27 cellular contexts compared by ENCODE assay signal in genomic region chr6:160851031-160851430, GRCh38.
DNase-seq lines count a peak whose midpoint lies in the region; TF ChIP-seq lines count a peak whose summit lies in the region.
"Had no signal": no experiment of that assay in that cellular context is flagged by ENCODE, and none has a peak within 500 bp of the region (broad histone marks: within the 10 kb centered on the region; RNA-seq: fewer than 3 reads in every experiment).

No MANE protein-coding gene starts in this region.

- CTCF ChIA-PET in HEK293 (lab: Yijun Ruan, JAX) = no interaction called here

- TF ChIP-seq CTCF in HEK293 (tag by site-specific recombination; IDR thresholded peaks at IDR 0.05) = no peak

- no peaks in the 10 kb centered on the region for H3K36me3 ChIP-seq in HEK293 (ENCODE audit: control insufficient read depth in 2 of 2, insufficient read depth in 1 of 2, low read length in 2 of 2)
- H3K36me3 ChIP-seq: BE2C; BLaER1; BLaER1 treated with 17β-estradiol and CSF1 and Interleukin-3, amounts not matched to agents 10 nM and 100 nM had no signal

- POLR2A ChIA-PET in HEK293 (lab: Yijun Ruan, JAX) = no interaction called here

- no peaks in the 10 kb centered on the region for H3K9me3 ChIP-seq in HEK293 (ENCODE audit: control insufficient read depth, insufficient read depth, low read depth, low read length)
- H3K9me3 ChIP-seq: A549, BE2C, BLaER1, Caco-2 had no signal

- no peak for DNase-seq in dedifferentiated amniotic fluid mesenchymal stem cell (ENCODE audit: extremely low spot score)
- DNase-seq: 8988T; ACHN; AML-193; BE2C; C1 segment of cervical spinal cord; Caco-2; Calu3; CD4-positive, alpha-beta memory T cell; CD4-positive, alpha-beta T cell; CD4-positive, CD25-positive, alpha-beta regulatory T cell; CD8-positive, alpha-beta memory T cell; CD8-positive, alpha-beta T cell; COR-L47; DMS 273 treated with DMSO at 0.1 percent for 48 hours; DMS153; DMS53; DMS79; DMS79 treated with DMSO at 0.1 percent for 48 hours; DND-41; EL had no signal

- H3K27ac ChIP-seq in HEK293 (ENCODE audit: extremely low read depth, low read depth, low read length) = no peak overlapping the region
- H3K27ac ChIP-seq: 22Rv1; A549; BLaER1; BLaER1 treated with 17β-estradiol and CSF1 and Interleukin-3, amounts not matched to agents 10 nM and 100 nM; C4-2B had no signal

- H3K4me3 ChIP-seq in HEK293 (ENCODE audit: low read depth, low read length) = no peak overlapping the region
- H3K4me3 ChIP-seq: A549; BLaER1; BLaER1 treated with 17β-estradiol and CSF1 and Interleukin-3, amounts not matched to agents 10 nM and 100 nM had no signal

- H3K4me1 ChIP-seq in HEK293 (ENCODE audit: control insufficient read depth, insufficient read depth, low read length) = no peaks in the 10 kb centered on the region
- H3K4me1 ChIP-seq: A549; BE2C; BLaER1; BLaER1 treated with 17β-estradiol and CSF1 and Interleukin-3, amounts not matched to agents 10 nM and 100 nM; Caco-2 had no signal

TF ChIP-seq in HEK293, 187 proteins besides CTCF, POLR2A, EP300 and RAD21:
- TF ChIP-seq ZBTB17 (tag by site-specific recombination; IDR thresholded peaks at IDR 0.05) (peak; percentile 72; the same call in 1 of the 2 replicates), PRDM1 (tag by site-specific recombination; IDR thresholded peaks at IDR 0.05) (peak; percentile 61), ZNF645 (tag by site-specific recombination; IDR thresholded peaks at IDR 0.05) (no peak), ZNF571 (tag by site-specific recombination; IDR thresholded peaks at IDR 0.05) (no peak)
